In genomic region chr9:104875897-104876296, GRCh38 we compare ENCODE assay signal across 15 cellular contexts. TPM values are rescaled to one million over a fixed set of nuclear protein-coding genes. Genes with fewer than 3 reads are reported as not detected.
DNase-seq lines count a peak whose midpoint lies in the region; ATAC-seq and TF ChIP-seq lines count a peak whose summit lies in the region.
"Had no signal": no experiment of that assay in that cellular context is flagged by ENCODE, and none has a peak within 500 bp of the region (broad histone marks: within the 10 kb centered on the region; RNA-seq: fewer than 3 reads in every experiment).

No MANE protein-coding gene starts in this region.

- no peak for TF ChIP-seq CTCF in RWPE2 (IDR thresholded peaks at IDR 0.05; ENCODE audit: poor library complexity, severe bottlenecking)
- no peak for TF ChIP-seq CTCF in glutamatergic neuron (IDR thresholded peaks at IDR 0.05; ENCODE audit: partially characterized antibody, unreplicated experiment)

- ATAC-seq in RWPE2 (ENCODE audit: low read depth) (no peak), GM21737 (IDR thresholded peaks at IDR 0.05; ENCODE audit: unreplicated experiment) (no peak), Right ventricle myocardium superior (ENCODE audit: poor library complexity) (no peak)
- ATAC-seq in naive thymus-derived CD4-positive, alpha-beta T cell = no peak
- ATAC-seq: CD8-positive, alpha-beta T cell had no signal

- peaks cover 16% of the 10 kb centered on the region for H3K4me1 Mint-ChIP-seq in glutamatergic neuron (ENCODE audit: low read depth, unreplicated experiment)
- H3K4me1 Mint-ChIP-seq in naive thymus-derived CD4-positive, alpha-beta T cell = peaks cover 0 to 9% (median 0%) of the 10 kb centered on the region in 7 donors

- H3K27ac ChIP-seq in RWPE2 (ENCODE audit: poor library complexity, severe bottlenecking) = peak overlapping the region; percentile 6
- H3K27ac ChIP-seq in naive thymus-derived CD4-positive, alpha-beta T cell (ENCODE audit: low read depth, low read length) = no peak overlapping the region
- H3K27ac ChIP-seq: C4-2B had no signal

- no peaks in the 10 kb centered on the region for H3K27me3 ChIP-seq in RWPE2 (ENCODE audit: insufficient read depth, poor library complexity, severe bottlenecking)
- no peaks in the 10 kb centered on the region for H3K27me3 ChIP-seq in naive thymus-derived CD4-positive, alpha-beta T cell (ENCODE audit: control insufficient read depth in 2 of 2, insufficient read depth in 2 of 2, low read length in 2 of 2)

- H3K9me3 Mint-ChIP-seq in glutamatergic neuron (ENCODE audit: unreplicated experiment) = peaks cover 13% of the 10 kb centered on the region
- peaks cover 0 to 2% (median 0%) of the 10 kb centered on the region in 11 donors for H3K9me3 Mint-ChIP-seq in naive thymus-derived CD4-positive, alpha-beta T cell
- H3K9me3 Mint-ChIP-seq: CD8-positive, alpha-beta T cell had no signal

- POLR2A ChIA-PET in naive thymus-derived CD4-positive, alpha-beta T cell (lab: Charles Lee) = no interaction called here

- DNase-seq in RWPE2 (ENCODE audit: low spot score) (no peak), glutamatergic neuron (no peak), myocyte (ENCODE audit: low read depth) (peak; percentile 75), GOT3 (lab: John Stamatoyannopoulos, UW) (no peak), Right ventricle myocardium superior (no peak)
- DNase-seq in naive thymus-derived CD4-positive, alpha-beta T cell = no peak
- DNase-seq: CD8-positive, alpha-beta T cell; COR-L47; DMS153; DND-41; GDM1; H7 had no signal

- peaks cover 3% of the 10 kb centered on the region for H3K27me3 Mint-ChIP-seq in glutamatergic neuron (ENCODE audit: unreplicated experiment)
- H3K27me3 Mint-ChIP-seq in naive thymus-derived CD4-positive, alpha-beta T cell = no peaks in the 10 kb centered on the region
- H3K27me3 Mint-ChIP-seq: B cell had no signal

- peak overlapping the region; percentile 33 for H3K27ac Mint-ChIP-seq in glutamatergic neuron (ENCODE audit: unreplicated experiment)
- peak overlapping the region in 1 of 9 donors; percentile 12 for H3K27ac Mint-ChIP-seq in naive thymus-derived CD4-positive, alpha-beta T cell
- H3K27ac Mint-ChIP-seq: B cell; CD8-positive, alpha-beta T cell had no signal

- H3K4me3 ChIP-seq in RWPE2 (ENCODE audit: severe bottlenecking) = no peak overlapping the region
- H3K4me3 ChIP-seq in naive thymus-derived CD4-positive, alpha-beta T cell (ENCODE audit: low read length) = no peak overlapping the region

- H3K36me3 Mint-ChIP-seq in glutamatergic neuron (ENCODE audit: unreplicated experiment) = peaks cover 6% of the 10 kb centered on the region
- peaks cover 0 to 54% (median 18%) of the 10 kb centered on the region in 5 donors for H3K36me3 Mint-ChIP-seq in naive thymus-derived CD4-positive, alpha-beta T cell

- H3K9me3 ChIP-seq in RWPE2 (ENCODE audit: severe bottlenecking) = no peaks in the 10 kb centered on the region
- no peaks in the 10 kb centered on the region for H3K9me3 ChIP-seq in naive thymus-derived CD4-positive, alpha-beta T cell (ENCODE audit: control insufficient read depth in 2 of 3, low read length in 3 of 3)

- intact Hi-C loops in naive thymus-derived CD4-positive, alpha-beta T cell (cut with micrococcal nuclease) = no loop called here
- intact Hi-C loops in Right ventricle myocardium superior (cut with DNase I) = no loop called here

- no peak overlapping the region for H3K4me3 Mint-ChIP-seq in glutamatergic neuron (ENCODE audit: unreplicated experiment)
- H3K4me3 Mint-ChIP-seq in naive thymus-derived CD4-positive, alpha-beta T cell = no peak overlapping the region
- H3K4me3 Mint-ChIP-seq: B cell; CD8-positive, alpha-beta T cell had no signal

- H3K4me1 ChIP-seq in RWPE2 (ENCODE audit: insufficient read depth, poor library complexity, severe bottlenecking) = peaks cover 31% of the 10 kb centered on the region
- no peaks in the 10 kb centered on the region for H3K4me1 ChIP-seq in naive thymus-derived CD4-positive, alpha-beta T cell (ENCODE audit: control insufficient read depth in 2 of 2, insufficient read depth in 2 of 2, low read length in 2 of 2)

- CTCF ChIA-PET in naive thymus-derived CD4-positive, alpha-beta T cell (lab: Charles Lee) = no interaction called here

- no peaks in the 10 kb centered on the region; the same call in 1 of the 2 replicates for H3K36me3 ChIP-seq in RWPE2 (ENCODE audit: low read depth)
- H3K36me3 ChIP-seq in naive thymus-derived CD4-positive, alpha-beta T cell (ENCODE audit: control insufficient read depth in 2 of 3, insufficient read depth in 3 of 3, low read length in 3 of 3) = peaks cover 0 to 44% (median 0%) of the 10 kb centered on the region in 3 experiments

RNA-seq across cellular contexts. Expression of gene ABCA1, which starts 52.1 kb away (rescaled TPM):
- total RNA-seq in glutamatergic neuron (ENCODE audit: unreplicated experiment) (146 TPM), myocyte (23.7 and 42.3 TPM in 2 replicates), Right ventricle myocardium superior (12.1 TPM)
- 6.9 TPM for polyA plus RNA-seq in myocyte (2012)
- 10 to 100 TPM in 2 of 5 experiments, 1 to 10 TPM in 2, under 1 TPM in 1; 0.58 to 19.4 (median 1.1) TPM for total RNA-seq in naive thymus-derived CD4-positive, alpha-beta T cell
- under 1 TPM; 0.25 to 0.56 TPM for polyA plus RNA-seq in naive thymus-derived CD4-positive, alpha-beta T cell
